In the genomic region with DNA sequence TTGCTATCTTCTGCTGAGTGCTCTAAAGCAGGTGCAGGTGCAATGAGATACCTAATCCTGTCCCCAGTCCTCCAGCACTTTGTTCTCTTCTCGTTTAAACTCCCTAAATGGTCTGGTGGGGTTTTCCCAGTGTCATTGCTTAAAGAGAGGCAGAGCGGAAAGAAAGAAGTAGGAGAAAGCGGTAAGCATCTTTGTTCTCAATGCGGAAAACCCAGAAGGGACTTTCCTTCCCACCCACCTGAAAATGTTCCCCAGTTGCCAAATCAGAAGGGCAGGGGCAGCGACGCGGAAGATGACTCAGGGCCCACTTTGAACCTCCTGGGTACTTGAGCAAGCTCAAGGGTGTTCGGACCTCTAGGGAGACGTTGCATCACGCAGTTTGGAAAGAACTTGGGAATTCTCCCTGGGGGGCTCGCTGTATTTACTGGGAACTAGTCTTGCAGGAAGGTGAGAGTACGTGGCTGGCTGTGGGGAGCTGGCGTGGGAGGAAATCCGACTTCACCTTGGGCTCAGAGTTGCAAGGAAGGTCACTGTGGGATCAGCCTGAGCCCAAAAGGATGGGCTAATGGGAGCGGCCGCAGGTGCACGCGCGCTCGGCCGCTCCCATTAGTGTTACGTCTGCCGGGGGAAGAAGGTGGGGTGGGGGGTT, we compare ENCODE assay signal across 8 cellular contexts. TPM values are rescaled to one million over a fixed set of nuclear protein-coding genes. Genes with fewer than 3 reads are reported as not detected.
DNase-seq lines count a peak whose midpoint lies in the region; FAIRE-seq and TF ChIP-seq lines count a peak whose summit lies in the region.

No MANE protein-coding gene starts in this region.

- no peak for TF ChIP-seq CTCF in HEK293 (tag by site-specific recombination; IDR thresholded peaks at IDR 0.05)
- TF ChIP-seq CTCF in PC-9 (conservative IDR thresholded peaks at IDR 0.05): no peak
- TF ChIP-seq CTCF in brain (conservative IDR thresholded peaks at IDR 0.05): no peak
- TF ChIP-seq CTCF in transverse colon (IDR thresholded peaks at IDR 0.05): no peak

- in situ Hi-C loops in transverse colon (cut with MboI; ENCODE audit: low pct_ligation_motif_present in 1 of 4, low pct_unique_long_range_greater_than_20kb in 1 of 4, low sequenced_read_pairs in 3 of 4): no loop called here

- DNase-seq in GM18507 (ENCODE audit: extremely low spot score, insufficient read length, low read depth) (no peak), PC-9 (peak; percentile 29 to 80), transverse colon (no peak), GM03348 (ENCODE audit: low spot score) (no peak), NCI-H146 treated with DMSO at 0.1 percent for 48 hours (lab: John Stamatoyannopoulos, UW; ENCODE audit: unreplicated experiment) (no peak)

- H3K27me3 ChIP-seq in PC-9 (ENCODE audit: insufficient read depth, low read depth) (no peaks in the 10 kb centered on the region), muscle layer of duodenum (ENCODE audit: low read depth, low read length) (peaks cover 15% of the 10 kb centered on the region), transverse colon (peaks cover 40% of the 10 kb centered on the region)

- peaks cover 0 to 6% (median 0%) of the 10 kb centered on the region in 5 experiments for H3K9me3 Mint-ChIP-seq in brain

- peak overlapping the region; percentile 93; the same call in 1 of the 2 replicates for H3K27ac ChIP-seq in HEK293 (ENCODE audit: extremely low read depth, low read depth, low read length)
- H3K27ac ChIP-seq in PC-9: no peak overlapping the region
- no peak overlapping the region for H3K27ac ChIP-seq in muscle layer of duodenum (ENCODE audit: low read length)
- peak overlapping the region; percentile 86 to 90 (median 89) for H3K27ac ChIP-seq in transverse colon

- no peaks in the 10 kb centered on the region for H3K9me2 ChIP-seq in PC-9 (ENCODE audit: insufficient read depth)

- CTCF ChIA-PET in HEK293 (lab: Yijun Ruan, JAX) (no interaction called here), PC-9 (lab: Charles Lee) (interaction anchor here (0.6 kb wide), 1 partner anchor 669 kb away, joined by 3 read pairs; no protein-coding TSS in a partner anchor)

- H3K4me2 ChIP-seq in PC-9: peak overlapping the region; percentile 76

- H3K4me3 ChIP-seq in HEK293 (ENCODE audit: low read depth, low read length) (peak overlapping the region; percentile 58), PC-9 (peak overlapping the region; percentile 54), muscle layer of duodenum (ENCODE audit: low read depth in 1 of 2, low read length in 2 of 2) (peak overlapping the region; percentile 47 to 67), transverse colon (peak overlapping the region; percentile 60 to 80 (median 68))

- H3K4me1 Mint-ChIP-seq in brain: peaks cover 20% of the 10 kb centered on the region

- intact Hi-C loops in PC-9 (cut with micrococcal nuclease; ENCODE audit: unreplicated experiment) (loop anchor here (5.0 kb wide), 4 partner anchors 59 to 149 kb away; a partner anchor contains a TSS), transverse colon (cut with DNase I; ENCODE audit: low total_unique reads) (no loop called here)

- H3F3A ChIP-seq in PC-9 (ENCODE audit: insufficient read depth, low read depth): peaks cover 16% of the 10 kb centered on the region

- POLR2A ChIA-PET in HEK293 (lab: Yijun Ruan, JAX): no interaction called here
- POLR2A ChIA-PET in PC-9 (lab: Charles Lee; ENCODE audit: unreplicated experiment): interaction anchor here (0.6 kb wide), 1 partner anchor 55 kb away, joined by 4 read pairs; no protein-coding TSS in a partner anchor

- WGBS in transverse colon (ENCODE audit: low coverage in 1 of 2), 2 donors: 14 to 16% methylated on average over 4 to 22 of the region's 23 CpGs

- BruUV-seq in PC-9 (replicated peaks; lab: Mats Ljungman, UMichigan): no TSS peak

- FAIRE-seq in GM18507 (lab: Jason Lieb, UNC): peak; percentile 95

- H3K79me2 ChIP-seq in PC-9 (ENCODE audit: low read depth): no peaks in the 10 kb centered on the region

- no peaks in the 10 kb centered on the region for H4K20me1 ChIP-seq in PC-9 (ENCODE audit: insufficient read depth)

- peak overlapping the region; percentile 82 for H2AFZ ChIP-seq in PC-9

- no peak for TF ChIP-seq EP300 in transverse colon (IDR thresholded peaks at IDR 0.05; ENCODE audit: low read depth)

- H3K27ac Mint-ChIP-seq in brain: peak overlapping the region in 1 of 5 experiments; percentile 31

- H3K36me3 Mint-ChIP-seq in brain: no peaks in the 10 kb centered on the region

- H3K9me3 ChIP-seq in HEK293 (ENCODE audit: control insufficient read depth, insufficient read depth, low read depth, low read length) (no peaks in the 10 kb centered on the region), PC-9 (ENCODE audit: insufficient read depth, low read depth) (no peaks in the 10 kb centered on the region), muscle layer of duodenum (ENCODE audit: control insufficient read depth in 1 of 2, low read length in 2 of 2) (no peaks in the 10 kb centered on the region), transverse colon (no peaks in the 10 kb centered on the region)

- peaks cover 30% of the 10 kb centered on the region for H3K4me1 ChIP-seq in HEK293 (ENCODE audit: control insufficient read depth, insufficient read depth, low read length)
- peaks cover 31% of the 10 kb centered on the region for H3K4me1 ChIP-seq in PC-9 (replicated peaks; ENCODE audit: insufficient read depth)
- peaks cover 3 to 15% of the 10 kb centered on the region in 2 donors for H3K4me1 ChIP-seq in muscle layer of duodenum (ENCODE audit: control insufficient read depth in 1 of 2, insufficient read depth in 2 of 2, low read length in 2 of 2)
- H3K4me1 ChIP-seq in transverse colon: peaks cover 0 to 25% (median 12%) of the 10 kb centered on the region in 4 donors

- TF ChIP-seq POLR2A in transverse colon (IDR thresholded peaks at IDR 0.05): no peak

- H3K27me3 Mint-ChIP-seq in brain: peaks cover 84% of the 10 kb centered on the region

- H3K4me3 Mint-ChIP-seq in brain: peak overlapping the region; percentile 76 to 90 (median 81)

- no peaks in the 10 kb centered on the region for H3K36me3 ChIP-seq in HEK293 (ENCODE audit: control insufficient read depth in 2 of 2, insufficient read depth in 1 of 2, low read length in 2 of 2)
- H3K36me3 ChIP-seq in PC-9 (ENCODE audit: low read depth): no peaks in the 10 kb centered on the region
- H3K36me3 ChIP-seq in muscle layer of duodenum (ENCODE audit: control insufficient read depth in 1 of 2, insufficient read depth in 2 of 2, low read length in 2 of 2): no peaks in the 10 kb centered on the region
- no peaks in the 10 kb centered on the region for H3K36me3 ChIP-seq in transverse colon

TF ChIP-seq in HEK293, 187 proteins besides CTCF, POLR2A, EP300 and RAD21 (continues in another document):
- TF ChIP-seq YY1 (tag by site-specific recombination; IDR thresholded peaks at IDR 0.05): no peak
- TF ChIP-seq ZXDB (tag by site-specific recombination; IDR thresholded peaks at IDR 0.05): no peak; the same call in 1 of the 2 replicates
- TF ChIP-seq, protein P1, sequence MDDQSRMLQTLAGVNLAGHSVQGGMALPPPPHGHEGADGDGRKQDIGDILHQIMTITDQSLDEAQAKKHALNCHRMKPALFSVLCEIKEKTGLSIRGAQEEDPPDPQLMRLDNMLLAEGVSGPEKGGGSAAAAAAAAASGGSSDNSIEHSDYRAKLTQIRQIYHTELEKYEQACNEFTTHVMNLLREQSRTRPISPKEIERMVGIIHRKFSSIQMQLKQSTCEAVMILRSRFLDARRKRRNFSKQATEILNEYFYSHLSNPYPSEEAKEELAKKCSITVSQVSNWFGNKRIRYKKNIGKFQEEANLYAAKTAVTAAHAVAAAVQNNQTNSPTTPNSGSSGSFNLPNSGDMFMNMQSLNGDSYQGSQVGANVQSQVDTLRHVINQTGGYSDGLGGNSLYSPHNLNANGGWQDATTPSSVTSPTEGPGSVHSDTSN (CRISPR knock-in tag; IDR thresholded peaks at IDR 0.05): no peak
- TF ChIP-seq GLIS1 (tag by site-specific recombination; IDR thresholded peaks at IDR 0.05): peak; percentile 78
- no peak for TF ChIP-seq ZBTB7A (tag by site-specific recombination; IDR thresholded peaks at IDR 0.05; ENCODE audit: low read depth)
- no peak for TF ChIP-seq KLF16 (tag by site-specific recombination; IDR thresholded peaks at IDR 0.05)
- peak; percentile 47; the same call in 1 of the 2 replicates for TF ChIP-seq ZNF610 (tag by site-specific recombination; IDR thresholded peaks at IDR 0.05; ENCODE audit: borderline replicate concordance)
- TF ChIP-seq, protein P2, sequence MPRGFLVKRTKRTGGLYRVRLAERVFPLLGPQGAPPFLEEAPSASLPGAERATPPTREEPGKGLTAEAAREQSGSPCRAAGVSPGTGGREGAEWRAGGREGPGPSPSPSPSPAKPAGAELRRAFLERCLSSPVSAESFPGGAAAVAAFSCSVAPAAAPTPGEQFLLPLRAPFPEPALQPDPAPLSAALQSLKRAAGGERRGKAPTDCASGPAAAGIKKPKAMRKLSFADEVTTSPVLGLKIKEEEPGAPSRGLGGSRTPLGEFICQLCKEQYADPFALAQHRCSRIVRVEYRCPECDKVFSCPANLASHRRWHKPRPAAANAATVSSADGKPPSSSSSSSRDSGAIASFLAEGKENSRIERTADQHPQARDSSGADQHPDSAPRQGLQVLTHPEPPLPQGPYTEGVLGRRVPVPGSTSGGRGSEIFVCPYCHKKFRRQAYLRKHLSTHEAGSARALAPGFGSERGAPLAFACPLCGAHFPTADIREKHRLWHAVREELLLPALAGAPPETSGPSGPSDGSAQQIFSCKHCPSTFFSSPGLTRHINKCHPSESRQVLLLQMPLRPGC (tag by site-specific recombination; IDR thresholded peaks at IDR 0.05): no peak
- no peak for TF ChIP-seq ZNF24 (tag by site-specific recombination; IDR thresholded peaks at IDR 0.05)
- peak; percentile 33; the same call in 1 of the 2 replicates for TF ChIP-seq ZNF335 (tag by site-specific recombination; conservative IDR thresholded peaks at IDR 0.05)
- TF ChIP-seq ZNF660 (tag by site-specific recombination; IDR thresholded peaks at IDR 0.05): no peak
- TF ChIP-seq ZNF776 (tag by site-specific recombination; IDR thresholded peaks at IDR 0.05; ENCODE audit: borderline replicate concordance): no peak
- TF ChIP-seq ZNF394 (tag by site-specific recombination; IDR thresholded peaks at IDR 0.05; ENCODE audit: borderline replicate concordance): no peak
- no peak for TF ChIP-seq ZNF416 (tag by site-specific recombination; IDR thresholded peaks at IDR 0.05)

RNA-seq across cellular contexts. Expression of a gene that starts 0.6 kb away (rescaled TPM):
- 0.57 and 1.1 TPM in 2 replicates for total RNA-seq in PC-9 (2021)
- 17.2 TPM for polyA plus RNA-seq in brain (ENCODE audit: insufficient read depth, low read depth, low replicate concordance)
- total RNA-seq in transverse colon: 10 to 100 TPM; 26.5 to 56.5 (median 48.7) TPM

Comparison
In these comparisons a context has a peak if more than half of its experiments do, and no peak if none do; other contexts are left out.
1. DNase-seq: peak in PC-9 (2 of 2); none in GM18507 (single experiment), transverse colon (single experiment), GM03348 (single experiment) and NCI-H146 treated with DMSO at 0.1 percent for 48 hours (single experiment).
2. H3K27ac ChIP-seq: peak in HEK293 (single experiment) and transverse colon (4 of 4); none in PC-9 (single experiment) and muscle layer of duodenum (single experiment).
3. RNA of a gene that starts 0.6 kb away (total RNA-seq): 26.5 to 56.5 TPM in transverse colon; 0.57 to 1.1 TPM in PC-9; every median in the first group is over 10 times any median in the second.
4. Peak in every context shown above with its lines, with median percentiles within 50 percentile points of each other: H3K4me3 ChIP-seq.